Comparison of ENCODE assay signal across 19 cellular contexts in genomic region chr22:45692549-45692948, GRCh38. TPM values are rescaled to one million over a fixed set of nuclear protein-coding genes. Genes with fewer than 3 reads are reported as not detected.
A peak's percentile ranks its signal among the peaks of the same experiment; 100 is the strongest.
DNase-seq lines count a peak whose midpoint lies in the region; ATAC-seq and TF ChIP-seq lines count a peak whose summit lies in the region.
"Had no signal": no experiment of that assay in that cellular context is flagged by ENCODE, and none has a peak within 500 bp of the region (broad histone marks: within the 10 kb centered on the region; RNA-seq: fewer than 3 reads in every experiment).

No MANE protein-coding gene starts in this region.

- H3K9me3 ChIP-seq in mesodermal cell (ENCODE audit: control insufficient read depth, low read length) (no peaks in the 10 kb centered on the region), upper lobe of left lung (no peaks in the 10 kb centered on the region)
- H3K9me3 ChIP-seq: BE2C, thyroid gland had no signal

- peaks cover 3% of the 10 kb centered on the region for H3K9me3 Mint-ChIP-seq in Calu3 (ENCODE audit: low read depth, unreplicated experiment)
- H3K9me3 Mint-ChIP-seq: activated T-cell treated with anti-CD3 and anti-CD28 coated beads, Interleukin-2, amount 50 U/mL, for 4 hours had no signal

- ATAC-seq in GM21737 (IDR thresholded peaks at IDR 0.05; ENCODE audit: unreplicated experiment): no peak
- no peak for ATAC-seq in upper lobe of left lung (ENCODE audit: low FRiP score in 2 of 2)
- no peak for ATAC-seq in GM18909 (IDR thresholded peaks at IDR 0.05; ENCODE audit: poor library complexity, unreplicated experiment)
- no peak for ATAC-seq in HG03175 (IDR thresholded peaks at IDR 0.05; ENCODE audit: unreplicated experiment)
- ATAC-seq: activated T-cell treated with anti-CD3 and anti-CD28 coated beads, Interleukin-2, amount 50 U/mL, for 4 hours; T-helper 17 cell had no signal

- peaks cover 75% of the 10 kb centered on the region for H3K36me3 Mint-ChIP-seq in Calu3 (ENCODE audit: insufficient read depth, unreplicated experiment)

- H3K27ac Mint-ChIP-seq in Calu3 (ENCODE audit: unreplicated experiment): peak overlapping the region; percentile 85
- H3K27ac Mint-ChIP-seq: T-helper 17 cell had no signal

- no peak for TF ChIP-seq EP300 in upper lobe of left lung (IDR thresholded peaks at IDR 0.05)

- H3K4me3 ChIP-seq in mesodermal cell (ENCODE audit: extremely low read depth, insufficient read depth, low read length, poor library complexity, severe bottlenecking): no peak overlapping the region
- no peak overlapping the region for H3K4me3 ChIP-seq in upper lobe of left lung
- H3K4me3 ChIP-seq: thyroid gland had no signal

- whole genome bisulfite sequencing in mesodermal cell (ENCODE audit: insufficient coverage in 2 of 2), 2 experiments: no CpG with 5 or more reads among the region's 1 CpG
- WGBS in upper lobe of left lung, 2 donors: 64 to 75% methylated on average over 1 of the region's 1 CpG

- H3K27me3 ChIP-seq in upper lobe of left lung: no peaks in the 10 kb centered on the region
- H3K27me3 ChIP-seq: BE2C, thyroid gland had no signal

- DNase-seq in Calu3 (no peak), NCI-H226 (peak; percentile 15), dermis blood vessel endothelial cell (peak; percentile 72), upper lobe of left lung (no peak)
- DNase-seq: activated CD4-positive, alpha-beta T cell treated with anti-CD3 and anti-CD28 coated beads for 4 hours; activated T-cell treated with anti-CD3 and anti-CD28 coated beads, Interleukin-2, amount 50 U/mL, for 4 hours; amniotic stem cell; BE2C; DMS53; midbrain; NCI-H146; occipital lobe; T-helper 17 cell; thyroid gland had no signal

- BruUV-seq in Calu3 (replicated peaks; lab: Mats Ljungman, UMichigan): no TSS peak

- intact Hi-C loops in Calu3 (cut with micrococcal nuclease; ENCODE audit: unreplicated experiment): no loop called here

- no peak overlapping the region for H3K4me3 Mint-ChIP-seq in Calu3 (ENCODE audit: low read depth, unreplicated experiment)
- H3K4me3 Mint-ChIP-seq: activated T-cell treated with anti-CD3 and anti-CD28 coated beads, Interleukin-2, amount 50 U/mL, for 4 hours; T-helper 17 cell had no signal

- no peak for TF ChIP-seq POLR2A in upper lobe of left lung (IDR thresholded peaks at IDR 0.05)

- H3K27me3 Mint-ChIP-seq in Calu3 (ENCODE audit: unreplicated experiment): no peaks in the 10 kb centered on the region
- H3K27me3 Mint-ChIP-seq: T-helper 17 cell had no signal

- H3K36me3 ChIP-seq in mesodermal cell (ENCODE audit: control insufficient read depth, insufficient read depth, low read length) (peaks cover 52% of the 10 kb centered on the region), upper lobe of left lung (peaks cover 7 to 50% (median 8%) of the 10 kb centered on the region in 4 donors)

- TF ChIP-seq CTCF in Calu3 (IDR thresholded peaks at IDR 0.05; ENCODE audit: unreplicated experiment) (no peak), upper lobe of left lung (IDR thresholded peaks at IDR 0.05) (no peak)

- H3K4me1 ChIP-seq in mesodermal cell (ENCODE audit: control insufficient read depth, insufficient read depth, low read length, poor library complexity, severe bottlenecking) (peaks cover 21% of the 10 kb centered on the region), upper lobe of left lung (peaks cover 6 to 10% (median 9%) of the 10 kb centered on the region in 4 donors)

- H3K27ac ChIP-seq in mesodermal cell (ENCODE audit: low read depth, low read length, severe bottlenecking): peak overlapping the region; percentile 60
- H3K27ac ChIP-seq in upper lobe of left lung: no peak overlapping the region
- H3K27ac ChIP-seq: KMS-11, thyroid gland had no signal

- CTCF ChIA-PET in Calu3 (lab: Charles Lee): interaction anchor here (0.8 to 1.2 kb wide), 2 partner anchors 21 to 85 kb away, joined by 4 read pairs; partner anchors contain the start of gene ATXN10

- peaks cover 52% of the 10 kb centered on the region for H3K4me1 Mint-ChIP-seq in Calu3 (ENCODE audit: low read depth, unreplicated experiment)

RNA-seq across cellular contexts. Expression of gene ATXN10, which starts 20.9 kb away (rescaled TPM):
- total RNA-seq in Calu3 (2022) (243 and 263 TPM in 2 replicates), dermis blood vessel endothelial cell (92.4 and 127 TPM in 2 replicates), upper lobe of left lung (100 to 1,000 TPM in 5 of 6 donors, 10 to 100 TPM in 1; 90.2 to 137 (median 110) TPM)
- 260 TPM for polyA plus RNA-seq in mesodermal cell (2013, experiment 1 of 2)
- 262 TPM for polyA plus RNA-seq in mesodermal cell (2013, experiment 2 of 2)

Comparison
In these comparisons a context has a peak if more than half of its experiments do, and no peak if none do; other contexts are left out.
1. DNase-seq: peak in NCI-H226 (single experiment) and dermis blood vessel endothelial cell (single experiment); none in Calu3 (single experiment) and upper lobe of left lung (0 of 2).